12 cellular contexts compared by ENCODE assay signal in the genomic region with DNA sequence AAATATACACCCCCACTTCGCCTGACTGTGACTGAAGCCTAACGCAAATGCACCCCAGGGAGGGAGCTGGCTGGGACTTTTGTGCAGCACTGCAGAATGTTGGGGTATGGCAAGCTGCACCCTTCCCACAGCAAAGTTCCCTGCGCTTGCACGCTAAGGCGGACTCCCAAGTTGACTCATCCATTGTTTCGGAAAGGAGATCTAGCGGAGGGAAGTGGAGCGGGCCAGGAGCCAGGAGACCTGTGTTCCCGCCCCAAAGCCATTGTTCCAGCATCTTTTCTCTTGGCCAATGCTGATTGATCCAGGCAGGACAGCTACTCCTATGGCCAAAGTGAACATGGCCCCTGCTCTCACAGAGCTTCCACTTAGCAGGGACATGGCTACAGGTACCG.
A peak's percentile ranks its signal among the peaks of the same experiment; 100 is the strongest.
DNase-seq lines count a peak whose midpoint lies in the region; ATAC-seq and TF ChIP-seq lines count a peak whose summit lies in the region.
"Had no signal": no experiment of that assay in that cellular context is flagged by ENCODE, and none has a peak within 500 bp of the region (broad histone marks: within the 10 kb centered on the region; RNA-seq: fewer than 3 reads in every experiment).

No MANE protein-coding gene starts in this region.

- H3K36me3 Mint-ChIP-seq in Calu3 (ENCODE audit: insufficient read depth, unreplicated experiment) (peaks cover 30% of the 10 kb centered on the region), brain (peaks cover 35% of the 10 kb centered on the region)

- H3K4me3 Mint-ChIP-seq in Calu3 (ENCODE audit: low read depth, unreplicated experiment) (no peak overlapping the region), brain (no peak overlapping the region)
- H3K4me3 Mint-ChIP-seq: activated CD4-positive, alpha-beta T cell treated with anti-CD3 and anti-CD28 coated beads for 36 hours had no signal

- no TSS peak for BruUV-seq in Calu3 (replicated peaks; lab: Mats Ljungman, UMichigan)

- H4K20me1 ChIP-seq in osteoblast (ENCODE audit: insufficient read depth, low read length), result no peaks in the 10 kb centered on the region

- intact Hi-C loops in Calu3 (cut with micrococcal nuclease; ENCODE audit: unreplicated experiment), result no loop called here
- intact Hi-C loops in Right ventricle myocardium superior (cut with DNase I), result no loop called here
- intact Hi-C loops in left colon (cut with DNase I, micrococcal nuclease), result no loop called here

- no peak overlapping the region for H3K4me3 ChIP-seq in osteoblast (ENCODE audit: insufficient read depth, low read length)

- DNase-seq in Calu3 (no peak), Right ventricle myocardium superior (peak; percentile 74), osteoblast (ENCODE audit: insufficient read length, low spot score, missing footprints) (peak; percentile 76), AML-193 (lab: John Stamatoyannopoulos, UW) (no peak), AG20443 (ENCODE audit: low spot score) (no peak), left colon (no peak)
- DNase-seq: activated CD4-positive, alpha-beta T cell treated with anti-CD3 and anti-CD28 coated beads for 36 hours; DMS79; Kasumi-1; stimulated activated CD8-positive, alpha-beta memory T cell treated with anti-CD3 and anti-CD28 coated beads, Interleukin-4, amount 100 ng/mL, for 48 hours had no signal

- peak; percentile 51 for ATAC-seq in Right ventricle myocardium superior (ENCODE audit: poor library complexity)
- no peak for ATAC-seq in HG02759 (IDR thresholded peaks at IDR 0.05; ENCODE audit: unreplicated experiment)
- no peak for ATAC-seq in left colon
- ATAC-seq: activated CD4-positive, alpha-beta T cell treated with anti-CD3 and anti-CD28 coated beads for 36 hours had no signal

- no peak overlapping the region for H3K4me2 ChIP-seq in osteoblast (ENCODE audit: insufficient read depth, low read length)

- H3K9me3 Mint-ChIP-seq in Calu3 (ENCODE audit: low read depth, unreplicated experiment) (peaks cover 2% of the 10 kb centered on the region), brain (no peaks in the 10 kb centered on the region)

- peaks cover 26% of the 10 kb centered on the region for H3K4me1 ChIP-seq in osteoblast (ENCODE audit: insufficient read depth, low read length)

- no peaks in the 10 kb centered on the region for H3K27me3 ChIP-seq in osteoblast (ENCODE audit: insufficient read depth, low read length)

- H2AFZ ChIP-seq in osteoblast (ENCODE audit: low read length), result no peak overlapping the region

- TF ChIP-seq CTCF in Calu3 (IDR thresholded peaks at IDR 0.05; ENCODE audit: unreplicated experiment), result no peak
- TF ChIP-seq CTCF in brain (conservative IDR thresholded peaks at IDR 0.05), result no peak
- no peak for TF ChIP-seq CTCF in osteoblast (IDR thresholded peaks at IDR 0.05; ENCODE audit: extremely low read depth, low read depth, low read length)

- H3K27me3 Mint-ChIP-seq in Calu3 (ENCODE audit: unreplicated experiment) (no peaks in the 10 kb centered on the region), brain (peaks cover 3% of the 10 kb centered on the region)
- H3K27me3 Mint-ChIP-seq: activated CD4-positive, alpha-beta T cell treated with anti-CD3 and anti-CD28 coated beads for 36 hours had no signal

- peaks cover 17% of the 10 kb centered on the region for H3K36me3 ChIP-seq in osteoblast (ENCODE audit: insufficient read depth, low read length)

- CTCF ChIA-PET in Calu3 (lab: Charles Lee), result interaction anchor here (0.9 to 1.6 kb wide), 2 partner anchors 74 to 130 kb away, joined by 3 read pairs; no protein-coding TSS in a partner anchor

- peaks cover 34% of the 10 kb centered on the region for H3K79me2 ChIP-seq in osteoblast (ENCODE audit: insufficient read depth, low read length)

- H3K4me1 Mint-ChIP-seq in Calu3 (ENCODE audit: low read depth, unreplicated experiment) (peaks cover 82% of the 10 kb centered on the region), brain (peaks cover 29% of the 10 kb centered on the region)
- H3K4me1 Mint-ChIP-seq: activated CD4-positive, alpha-beta T cell treated with anti-CD3 and anti-CD28 coated beads for 36 hours had no signal

- H3K9me3 ChIP-seq in osteoblast (ENCODE audit: low read depth, low read length), result no peaks in the 10 kb centered on the region

- H3K27ac ChIP-seq in osteoblast (ENCODE audit: low read depth, low read length), result peak overlapping the region; percentile 91

- H3K27ac Mint-ChIP-seq in Calu3 (ENCODE audit: unreplicated experiment) (peak overlapping the region; percentile 52), brain (peak overlapping the region in 3 of 5 experiments; percentile 37 to 63 (median 52))
- H3K27ac Mint-ChIP-seq: activated CD4-positive, alpha-beta T cell treated with anti-CD3 and anti-CD28 coated beads for 36 hours had no signal

Comparison
In these comparisons a context has a peak if more than half of its experiments do, and no peak if none do; other contexts are left out.
1. DNase-seq: peak in Right ventricle myocardium superior (single experiment) and osteoblast (single experiment); none in Calu3 (single experiment), AML-193 (0 of 2), AG20443 (single experiment) and left colon (0 of 2).